Comparison of ENCODE assay signal across 17 cellular contexts in genomic region chr22:22246706-22247105, GRCh38. TPM values are rescaled to one million over a fixed set of nuclear protein-coding genes. Genes with fewer than 3 reads are reported as not detected.
DNase-seq lines count a peak whose midpoint lies in the region; ATAC-seq, FAIRE-seq and TF ChIP-seq lines count a peak whose summit lies in the region.
"Had no signal": no experiment of that assay in that cellular context is flagged by ENCODE, and none has a peak within 500 bp of the region (broad histone marks: within the 10 kb centered on the region; RNA-seq: fewer than 3 reads in every experiment).

No MANE protein-coding gene starts in this region.

- H3K27ac ChIP-seq in HepG2 (ENCODE audit: extremely low read length, insufficient read depth, low read length) (no peak overlapping the region), right lobe of liver (no peak overlapping the region), MM.1S (ENCODE audit: low read length) (peak overlapping the region; percentile 10; the same call in 1 of the 2 replicates), esophagus muscularis mucosa (replicated peaks in 1 of 4) (no peak overlapping the region)
- H3K27ac ChIP-seq: 22Rv1, KMS-11 had no signal

- H3K4me3 ChIP-seq in HepG2 (replicated peaks in 1 of 3; ENCODE audit: insufficient read depth in 1 of 3, low read depth in 2 of 3, low read length in 3 of 3) (no peak overlapping the region), right lobe of liver (no peak overlapping the region), MM.1S (ENCODE audit: low read length) (no peak overlapping the region), esophagus muscularis mucosa (no peak overlapping the region)
- H3K4me3 ChIP-seq: GM23338 had no signal

- H3F3A ChIP-seq in MM.1S (ENCODE audit: insufficient read depth, low read length) = peaks cover 10% of the 10 kb centered on the region

- H3K9ac ChIP-seq in HepG2 (ENCODE audit: insufficient read depth, low read depth, low read length) (no peak overlapping the region), MM.1S (ENCODE audit: low read length) (no peak overlapping the region)
- H3K9ac ChIP-seq: KMS-11 had no signal

- H4K20me1 ChIP-seq in HepG2 (ENCODE audit: insufficient read depth, low read length) = no peaks in the 10 kb centered on the region
- no peaks in the 10 kb centered on the region for H4K20me1 ChIP-seq in MM.1S (ENCODE audit: insufficient read depth, low read length)

- no TSS peak for BruUV-seq in HepG2 (replicated peaks; lab: Mats Ljungman, UMichigan)

- H3K4me1 ChIP-seq in HepG2 (ENCODE audit: insufficient read depth, low read length) (no peaks in the 10 kb centered on the region), right lobe of liver (no peaks in the 10 kb centered on the region), MM.1S (ENCODE audit: low read length) (peaks cover 41% of the 10 kb centered on the region), esophagus muscularis mucosa (no peaks in the 10 kb centered on the region)

- DNase-seq in HepG2 (ENCODE audit: low spot score) = no peak
- no peak for DNase-seq in right lobe of liver
- DNase-seq in MM.1S = no peak
- peak; percentile 80 for DNase-seq in esophagus muscularis mucosa (ENCODE audit: extremely low spot score)
- no peak for DNase-seq in NCI-H1092 (lab: John Stamatoyannopoulos, UW)
- DNase-seq: AML-193; C1 segment of cervical spinal cord; CD4-positive, alpha-beta T cell; DMS79 treated with DMSO at 0.1 percent for 48 hours; GF-D8; H7 had no signal

- H3K4me2 ChIP-seq in HepG2 (ENCODE audit: low read depth, low read length) (no peak overlapping the region), MM.1S (ENCODE audit: low read depth, low read length) (no peak overlapping the region)
- H3K4me2 ChIP-seq: GM23338, KMS-11 had no signal

- H3K79me2 ChIP-seq in HepG2 (ENCODE audit: insufficient read depth, low read length) = no peaks in the 10 kb centered on the region
- no peaks in the 10 kb centered on the region for H3K79me2 ChIP-seq in MM.1S (ENCODE audit: low read length)

- POLR2A ChIA-PET in HepG2 (lab: Yijun Ruan, JAX) = no interaction called here

- no peaks in the 10 kb centered on the region for H3K9me2 ChIP-seq in MM.1S (replicated peaks; ENCODE audit: insufficient read depth, low read length)

- TF ChIP-seq POLR2A in HepG2 (IDR thresholded peaks at IDR 0.05; ENCODE audit: insufficient read depth in 1 of 2, low read depth in 2 of 2, low read length in 2 of 2) (no peak), right lobe of liver (IDR thresholded peaks at IDR 0.05) (no peak), esophagus muscularis mucosa (IDR thresholded peaks at IDR 0.05; ENCODE audit: low read depth) (no peak)

- WGBS in HepG2 (ENCODE audit: low lambda C conversion rate) = 22% methylated on average over 5 of the region's 9 CpGs
- no CpG with 5 or more reads among the region's 9 CpGs for WGBS in right lobe of liver (ENCODE audit: insufficient coverage, low coverage, low lambda C conversion rate, missing lambda C conversion rate)
- WGBS in esophagus muscularis mucosa = 80% methylated on average over 5 of the region's 9 CpGs

- CTCF ChIA-PET in HepG2 (lab: Yijun Ruan, JAX; ENCODE audit: low intra/inter-chr PET ratio, low total read pairs) = no interaction called here

- no peak for TF ChIP-seq RAD21 in HepG2 (CRISPR knock-in tag; IDR thresholded peaks at IDR 0.05)

- in situ Hi-C loops in HepG2 (cut with HindIII; ENCODE audit: extremely low pct_ligation_motif_present, low pct_unique_long_range_greater_than_20kb) = no loop called here

- H3K27me3 ChIP-seq in HepG2 (ENCODE audit: control insufficient read depth in 1 of 2, insufficient read depth in 2 of 2, low read length in 2 of 2) (peaks cover 3 to 34% of the 10 kb centered on the region in 2 experiments; a peak in 3 of 5 replicates), right lobe of liver (no peaks in the 10 kb centered on the region), MM.1S (replicated peaks; ENCODE audit: insufficient read depth, low read length) (no peaks in the 10 kb centered on the region), esophagus muscularis mucosa (peaks cover 0 to 53% (median 0%) of the 10 kb centered on the region in 4 donors)

- H3K9me3 ChIP-seq in HepG2 (ENCODE audit: low read length) (no peaks in the 10 kb centered on the region), right lobe of liver (no peaks in the 10 kb centered on the region), MM.1S (replicated peaks; ENCODE audit: insufficient read depth, low read length) (no peaks in the 10 kb centered on the region), esophagus muscularis mucosa (no peaks in the 10 kb centered on the region)

- no peak overlapping the region for H2AFZ ChIP-seq in HepG2 (ENCODE audit: low read length)
- H2AFZ ChIP-seq in MM.1S (ENCODE audit: low read length) = no peak overlapping the region
- H2AFZ ChIP-seq: GM23338 had no signal

- intact Hi-C loops in HepG2 (cut with micrococcal nuclease; ENCODE audit: unreplicated experiment) (no loop called here), right lobe of liver (cut with DNase I) (no loop called here), esophagus muscularis mucosa (cut with DNase I) (no loop called here)

- no peak for TF ChIP-seq EP300 in HepG2 (IDR thresholded peaks at IDR 0.05; ENCODE audit: low read depth in 2 of 2, low read length in 2 of 2)
- no peak for TF ChIP-seq EP300 in HepG2 (CRISPR knock-in tag; IDR thresholded peaks at IDR 0.05; ENCODE audit: borderline replicate concordance)
- no peak for TF ChIP-seq EP300 in esophagus muscularis mucosa (IDR thresholded peaks at IDR 0.05)

- TF ChIP-seq CTCF in HepG2 (CRISPR knock-in tag; IDR thresholded peaks at IDR 0.05) (no peak), right lobe of liver (IDR thresholded peaks at IDR 0.05) (no peak), MM.1S (IDR thresholded peaks at IDR 0.05; ENCODE audit: low read length) (no peak), esophagus muscularis mucosa (IDR thresholded peaks at IDR 0.05) (no peak)

- no peaks in the 10 kb centered on the region for H3K36me3 ChIP-seq in HepG2 (replicated peaks in 1 of 2; ENCODE audit: control insufficient read depth in 1 of 2, insufficient read depth in 2 of 2, low read length in 2 of 2)
- H3K36me3 ChIP-seq in right lobe of liver = no peaks in the 10 kb centered on the region
- H3K36me3 ChIP-seq in MM.1S (replicated peaks; ENCODE audit: insufficient read depth, low read length) = no peaks in the 10 kb centered on the region
- no peaks in the 10 kb centered on the region for H3K36me3 ChIP-seq in esophagus muscularis mucosa

- ATAC-seq in HepG2 = no peak
- no peak for ATAC-seq in right lobe of liver
- no peak for ATAC-seq in HG02840 (IDR thresholded peaks at IDR 0.05; ENCODE audit: low FRiP score, unreplicated experiment)
- ATAC-seq in GM21786 (IDR thresholded peaks at IDR 0.05; ENCODE audit: unreplicated experiment) = no peak
- ATAC-seq: GM23338 had no signal

- no peak for FAIRE-seq in HepG2 (lab: Jason Lieb, UNC)

TF ChIP-seq in HepG2, 621 proteins besides CTCF, POLR2A, EP300 and RAD21 (continues in another document):
- TF ChIP-seq ZNF317 (CRISPR knock-in tag; IDR thresholded peaks at IDR 0.05) (no peak), ZNF704 (CRISPR knock-in tag; IDR thresholded peaks at IDR 0.05; ENCODE audit: borderline replicate concordance) (no peak), HOXA9 (CRISPR knock-in tag; IDR thresholded peaks at IDR 0.05; ENCODE audit: borderline replicate concordance) (no peak), FOXK1 (CRISPR knock-in tag; IDR thresholded peaks at IDR 0.05; ENCODE audit: borderline replicate concordance, low read depth) (no peak)

RNA-seq across cellular contexts. Expression of gene VPREB1, which starts 2.1 kb away (rescaled TPM):
- total RNA-seq in HepG2 (2016; rRNA removed; fragmentation: Illumina TruSeq; extraction: Trizol) (not detected in 2 replicates), right lobe of liver (not detected), esophagus muscularis mucosa (not detected)
- total RNA-seq in HepG2 (2016; cell fraction: cytosol; rRNA removed; fragmentation: Illumina TruSeq; extraction: Trizol; ENCODE audit: low read depth) = not detected in 2 replicates
- not detected in 2 replicates for total RNA-seq in HepG2 (2016; cell fraction: insoluble cytoplasmic fraction; rRNA removed; fragmentation: Illumina TruSeq; extraction: Trizol)
- not detected in 2 replicates for total RNA-seq in HepG2 (2016; cell fraction: membrane; rRNA removed; fragmentation: Illumina TruSeq; extraction: Trizol)
- total RNA-seq in HepG2 (2016; cell fraction: nucleus; rRNA removed; fragmentation: Illumina TruSeq; extraction: Trizol) = not detected in 2 replicates
- not detected in 2 replicates for polyA plus RNA-seq in HepG2 (2011; rRNA removed)
- polyA plus RNA-seq in HepG2 (2011; cell fraction: cytosol; rRNA removed) = not detected in 2 replicates
- not detected in 2 replicates for polyA plus RNA-seq in HepG2 (2011; cell fraction: nucleus; rRNA removed)
- not detected in 2 replicates for polyA plus RNA-seq in HepG2 (2012)
- polyA plus RNA-seq in HepG2 (2016; cell fraction: cytosol; fragmentation: Illumina TruSeq; extraction: Trizol; ENCODE audit: low read depth) = not detected in 2 replicates
- polyA plus RNA-seq in HepG2 (2016; cell fraction: insoluble cytoplasmic fraction; fragmentation: Illumina TruSeq; extraction: Trizol; ENCODE audit: low read depth) = not detected in 2 replicates
- polyA plus RNA-seq in HepG2 (2016; cell fraction: membrane; fragmentation: Illumina TruSeq; extraction: Trizol; ENCODE audit: low read depth) = not detected in 2 replicates
- not detected in 2 replicates for polyA plus RNA-seq in HepG2 (2016; cell fraction: nucleus; fragmentation: Illumina TruSeq; extraction: Trizol; ENCODE audit: insufficient read depth, low read depth)
- not detected in 2 replicates for polyA minus RNA-seq in HepG2 (2011; rRNA and poly(A)+ RNA removed; ENCODE audit: low replicate concordance)
- not detected in 2 replicates for polyA minus RNA-seq in HepG2 (2011; cell fraction: cytosol; rRNA and poly(A)+ RNA removed)
- polyA minus RNA-seq in HepG2 (2011; cell fraction: nucleus; rRNA and poly(A)+ RNA removed) = not detected in 2 replicates
- total RNA-seq: CD4-positive, alpha-beta T cell; GM23338; H7; HT1080 had no signal
- polyA plus RNA-seq: GM23338 had no signal
